ENCODE assay signal across 1 cellular context in genomic region chr11:70247042-70247709, GRCh38.
TF ChIP-seq lines count a peak whose summit lies in the region.

No MANE protein-coding gene starts in this region.

TF ChIP-seq in WTC11, 78 proteins besides CTCF, POLR2A, EP300 and RAD21 (continued from another document):
- TF ChIP-seq ZNF532 (CRISPR knock-in tag; IDR thresholded peaks at IDR 0.05; ENCODE audit: borderline replicate concordance) (no peak), IRF2 (CRISPR knock-in tag; IDR thresholded peaks at IDR 0.05; ENCODE audit: borderline replicate concordance, low read depth) (no peak)
